Comparison of ENCODE assay signal across 1 cellular context in genomic region chr6:151512481-151512880, GRCh38.
TF ChIP-seq lines count a peak whose summit lies in the region.

No MANE protein-coding gene starts in this region.

TF ChIP-seq in IMR-90, 13 proteins besides CTCF, POLR2A, EP300 and RAD21 (continued from another document):
- no peak for TF ChIP-seq ELK1 (IDR thresholded peaks at IDR 0.05; ENCODE audit: borderline replicate concordance, low read depth, low read length)
